Comparison of ENCODE assay signal across 10 cellular contexts in genomic region chr20:35453647-35454046, GRCh38. TPM values are rescaled to one million over a fixed set of nuclear protein-coding genes. Genes with fewer than 3 reads are reported as not detected.
A peak's percentile ranks its signal among the peaks of the same experiment; 100 is the strongest.
DNase-seq lines count a peak whose midpoint lies in the region; ATAC-seq and TF ChIP-seq lines count a peak whose summit lies in the region.
"Had no signal": no experiment of that assay in that cellular context is flagged by ENCODE, and none has a peak within 500 bp of the region (broad histone marks: within the 10 kb centered on the region; RNA-seq: fewer than 3 reads in every experiment).

No MANE protein-coding gene starts in this region.

- H3K9ac ChIP-seq in rectal smooth muscle tissue (ENCODE audit: low read length): no peak overlapping the region

- no peaks in the 10 kb centered on the region for H3K27me3 ChIP-seq in rectal smooth muscle tissue (ENCODE audit: control insufficient read depth, insufficient read depth, low read length)

- H3K4me3 Mint-ChIP-seq in T-helper 1 cell treated with Interleukin-12 subunit alpha and Interleukin-12 subunit beta and Interleukin-4 antibody, amounts not matched to agents 30 μg/mL and 1 μg/mL, for 36 hours: peak overlapping the region; percentile 93
- peak overlapping the region; percentile 94 for H3K4me3 Mint-ChIP-seq in endothelial cell (ENCODE audit: unreplicated experiment)

- ATAC-seq in GM21367 (IDR thresholded peaks at IDR 0.05; ENCODE audit: unreplicated experiment) (no peak), GM19328 (IDR thresholded peaks at IDR 0.05; ENCODE audit: unreplicated experiment) (no peak)

- no peaks in the 10 kb centered on the region for H3K4me1 ChIP-seq in rectal smooth muscle tissue (ENCODE audit: control insufficient read depth, insufficient read depth, low read length)

- no peak overlapping the region for H3K27ac Mint-ChIP-seq in T-helper 1 cell treated with Interleukin-12 subunit alpha and Interleukin-12 subunit beta and Interleukin-4 antibody, amounts not matched to agents 30 μg/mL and 1 μg/mL, for 36 hours
- peak overlapping the region; percentile 98 for H3K27ac Mint-ChIP-seq in endothelial cell (ENCODE audit: unreplicated experiment)

- H3K36me3 ChIP-seq in rectal smooth muscle tissue (ENCODE audit: control insufficient read depth, insufficient read depth, low read length): no peaks in the 10 kb centered on the region

- H3K9me3 Mint-ChIP-seq in T-helper 1 cell treated with Interleukin-12 subunit alpha and Interleukin-12 subunit beta and Interleukin-4 antibody, amounts not matched to agents 30 μg/mL and 1 μg/mL, for 36 hours: no peaks in the 10 kb centered on the region
- no peaks in the 10 kb centered on the region for H3K9me3 Mint-ChIP-seq in endothelial cell (ENCODE audit: unreplicated experiment)

- CTCF ChIA-PET in RWPE1 (lab: Yijun Ruan, JAX): interaction anchor here (2.1 kb wide), 1 partner anchor 150 kb away, joined by 5 read pairs; no protein-coding TSS in a partner anchor

- H3K36me3 Mint-ChIP-seq in T-helper 1 cell treated with Interleukin-12 subunit alpha and Interleukin-12 subunit beta and Interleukin-4 antibody, amounts not matched to agents 30 μg/mL and 1 μg/mL, for 36 hours (ENCODE audit: low read depth): peaks cover 4% of the 10 kb centered on the region
- no peaks in the 10 kb centered on the region for H3K36me3 Mint-ChIP-seq in endothelial cell (ENCODE audit: low read depth, unreplicated experiment)

- peak overlapping the region; percentile 15 for H3K4me3 ChIP-seq in rectal smooth muscle tissue (ENCODE audit: low read length)

- DNase-seq in T-helper 1 cell: no peak
- DNase-seq in RWPE1 (ENCODE audit: low spot score): no peak
- DNase-seq in endothelial cell (ENCODE audit: low spot score): no peak
- no peak for DNase-seq in NCI-H1417 treated with DMSO at 0.1 percent for 48 hours (lab: John Stamatoyannopoulos, UW)
- DNase-seq: ACHN; activated CD4-positive, alpha-beta T cell treated with anti-CD3 and anti-CD28 coated beads for 1 hour had no signal

- no peaks in the 10 kb centered on the region for H3K27me3 Mint-ChIP-seq in T-helper 1 cell treated with Interleukin-12 subunit alpha and Interleukin-12 subunit beta and Interleukin-4 antibody, amounts not matched to agents 30 μg/mL and 1 μg/mL, for 36 hours (ENCODE audit: low read depth)
- H3K27me3 Mint-ChIP-seq in endothelial cell (ENCODE audit: unreplicated experiment): peaks cover 12% of the 10 kb centered on the region

- TF ChIP-seq CTCF in RWPE1 (conservative IDR thresholded peaks at IDR 0.05; ENCODE audit: low read depth) (no peak), endothelial cell (IDR thresholded peaks at IDR 0.05; ENCODE audit: unreplicated experiment) (no peak)

- POLR2A ChIA-PET in RWPE1 (lab: Yijun Ruan, JAX; ENCODE audit: low non-redundant PET): interaction anchor here (0.6 to 0.7 kb wide), 2 partner anchors 14 to 16 kb away, joined by 3 to 4 read pairs; no protein-coding TSS in a partner anchor

- H3K27ac ChIP-seq in RWPE1 (peak overlapping the region; percentile 95), rectal smooth muscle tissue (ENCODE audit: low read depth, low read length) (no peak overlapping the region)

- H3K4me1 Mint-ChIP-seq in T-helper 1 cell treated with Interleukin-12 subunit alpha and Interleukin-12 subunit beta and Interleukin-4 antibody, amounts not matched to agents 30 μg/mL and 1 μg/mL, for 36 hours (ENCODE audit: low read depth): peaks cover 20% of the 10 kb centered on the region
- peaks cover 6% of the 10 kb centered on the region for H3K4me1 Mint-ChIP-seq in endothelial cell (ENCODE audit: unreplicated experiment)

RNA-seq across cellular contexts. Expression of gene CEP250, which starts 1.8 kb away (rescaled TPM):
- 30.7 TPM for total RNA-seq in endothelial cell (ENCODE audit: unreplicated experiment)

RNA-seq across cellular contexts. Expression of gene GDF5, which starts 15.6 kb away (rescaled TPM):
- total RNA-seq in endothelial cell (ENCODE audit: unreplicated experiment): not detected

RNA-seq across cellular contexts. Expression of gene UQCC1, which starts 41.9 kb away (rescaled TPM):
- 41.7 TPM for total RNA-seq in endothelial cell (ENCODE audit: unreplicated experiment)
